21 cellular contexts compared by ENCODE assay signal in genomic region chr5:39473156-39473779, GRCh38. TPM values are rescaled to one million over a fixed set of nuclear protein-coding genes. Genes with fewer than 3 reads are reported as not detected.
DNase-seq lines count a peak whose midpoint lies in the region; ATAC-seq and TF ChIP-seq lines count a peak whose summit lies in the region.
"Had no signal": no experiment of that assay in that cellular context is flagged by ENCODE, and none has a peak within 500 bp of the region (broad histone marks: within the 10 kb centered on the region; RNA-seq: fewer than 3 reads in every experiment).

No MANE protein-coding gene starts in this region.

- H3K4me3 Mint-ChIP-seq in osteocyte (ENCODE audit: unreplicated experiment), result peak overlapping the region; percentile 1
- H3K4me3 Mint-ChIP-seq: dendritic cell treated with granulocyte-macrophage colony-stimulating factor and Interleukin-4, amounts not matched to agents 40 ng/mL and 50 ng/mL, for 4 days; immature natural killer cell; naive B cell had no signal

- H3K36me3 Mint-ChIP-seq in osteocyte (ENCODE audit: unreplicated experiment), result no peaks in the 10 kb centered on the region
- H3K36me3 Mint-ChIP-seq: immature natural killer cell, naive B cell had no signal

- H3K27me3 Mint-ChIP-seq in osteocyte (ENCODE audit: unreplicated experiment), result no peaks in the 10 kb centered on the region
- H3K27me3 Mint-ChIP-seq: dendritic cell treated with granulocyte-macrophage colony-stimulating factor and Interleukin-4, amounts not matched to agents 40 ng/mL and 50 ng/mL, for 4 days had no signal

- H3K9me3 Mint-ChIP-seq in osteocyte (ENCODE audit: unreplicated experiment), result peaks cover 8% of the 10 kb centered on the region
- H3K9me3 Mint-ChIP-seq: dendritic cell treated with granulocyte-macrophage colony-stimulating factor and Interleukin-4, amounts not matched to agents 40 ng/mL and 50 ng/mL, for 4 days; immature natural killer cell; naive B cell had no signal

- H3K27ac Mint-ChIP-seq in osteocyte (ENCODE audit: unreplicated experiment), result peak overlapping the region; percentile 94
- H3K27ac Mint-ChIP-seq: dendritic cell treated with granulocyte-macrophage colony-stimulating factor and Interleukin-4, amounts not matched to agents 40 ng/mL and 50 ng/mL, for 4 days; immature natural killer cell; naive B cell had no signal

- TF ChIP-seq CTCF in osteocyte (IDR thresholded peaks at IDR 0.05), result no peak

- DNase-seq in EH (ENCODE audit: low read depth) (peak; percentile 94), NCI-H226 (peak; percentile 69), dedifferentiated amniotic fluid mesenchymal stem cell (ENCODE audit: extremely low spot score) (peak; percentile 27), osteocyte (ENCODE audit: extremely low spot score, unreplicated experiment) (no peak), NCI-H146 (lab: John Stamatoyannopoulos, UW) (no peak), GF-D8 (lab: John Stamatoyannopoulos, UW) (no peak), inferior parietal cortex (ENCODE audit: extremely low spot score) (no peak)
- DNase-seq: activated CD4-positive, alpha-beta T cell treated with anti-CD3 and anti-CD28 coated beads for 48 hours; activated CD8-positive, alpha-beta memory T cell treated with anti-CD3 and anti-CD28 coated beads, Interleukin-2, amount 50 U/mL, for 48 hours; activated gamma-delta T cell treated with Interleukin-2 at 50 U/mL for 16 hours; C1 segment of cervical spinal cord; GDM1; heart left ventricle; immature natural killer cell; naive B cell; NCI-H1436 treated with DMSO at 0.1 percent for 48 hours; NCI-H2227 treated with DMSO at 0.1 percent for 48 hours; stimulated activated CD4-positive, alpha-beta T cell treated with anti-CD3 and anti-CD28 coated beads, Interleukin-4, amount 100 ng/mL, for 4 hours; uterus had no signal

- ATAC-seq in GM21737 (IDR thresholded peaks at IDR 0.05; ENCODE audit: unreplicated experiment), result no peak
- ATAC-seq: heart left ventricle had no signal

- H3K4me1 Mint-ChIP-seq in osteocyte (ENCODE audit: unreplicated experiment), result peaks cover 68% of the 10 kb centered on the region

RNA-seq across cellular contexts. Expression of gene DAB2, which starts 48.5 kb away (rescaled TPM):
- total RNA-seq in osteocyte, result 186 and 195 TPM in 2 replicates

Comparison
In these comparisons a context has a peak if more than half of its experiments do, and no peak if none do; other contexts are left out.
1. DNase-seq: peak in EH (single experiment), NCI-H226 (single experiment) and dedifferentiated amniotic fluid mesenchymal stem cell (single experiment); none in osteocyte (single experiment), NCI-H146 (single experiment), GF-D8 (single experiment) and inferior parietal cortex (single experiment).